17 cellular contexts compared by ENCODE assay signal in genomic region chr11:73011126-73011817, GRCh38.
DNase-seq lines count a peak whose midpoint lies in the region; ATAC-seq and TF ChIP-seq lines count a peak whose summit lies in the region.
"Had no signal": no experiment of that assay in that cellular context is flagged by ENCODE, and none has a peak within 500 bp of the region (broad histone marks: within the 10 kb centered on the region; RNA-seq: fewer than 3 reads in every experiment).

No MANE protein-coding gene starts in this region.

- H3K4me3 ChIP-seq in left ventricle myocardium inferior (no peak overlapping the region), mesenchymal stem cell (ENCODE audit: insufficient read depth in 1 of 2, low read depth in 1 of 2, low read length in 2 of 2) (no peak overlapping the region)
- no peak overlapping the region for H3K4me3 ChIP-seq in effector memory CD4-positive, alpha-beta T cell (ENCODE audit: insufficient read depth, low read depth, low read length, poor library complexity, severe bottlenecking)
- H3K4me3 ChIP-seq: A549 had no signal

- no peak overlapping the region for H3K4me2 ChIP-seq in mesenchymal stem cell (ENCODE audit: low read length, poor library complexity, severe bottlenecking)
- H3K4me2 ChIP-seq: A549, SK-N-SH had no signal

- H2AK5ac ChIP-seq in mesenchymal stem cell (ENCODE audit: low read length, severe bottlenecking): no peak overlapping the region

- peak overlapping the region; percentile 15 for H4K91ac ChIP-seq in mesenchymal stem cell (ENCODE audit: low read length)

- no peak for TF ChIP-seq CTCF in left ventricle myocardium inferior (IDR thresholded peaks at IDR 0.05; ENCODE audit: borderline replicate concordance)

- intact Hi-C loops in left ventricle myocardium superior (cut with micrococcal nuclease): no loop called here
- intact Hi-C loops in left ventricle myocardium inferior (cut with micrococcal nuclease): no loop called here

- H3K14ac ChIP-seq in mesenchymal stem cell (ENCODE audit: low read length in 2 of 2): peak overlapping the region in 1 of 2 experiments; percentile 36

- H3K27me3 ChIP-seq in left ventricle myocardium inferior (ENCODE audit: low read depth) (no peaks in the 10 kb centered on the region), mesenchymal stem cell (ENCODE audit: control insufficient read depth in 1 of 2, insufficient read depth in 1 of 2, low read length in 2 of 2) (no peaks in the 10 kb centered on the region)
- H3K27me3 ChIP-seq in effector memory CD4-positive, alpha-beta T cell (replicated peaks; ENCODE audit: control insufficient read depth, insufficient read depth, low read length, poor library complexity, severe bottlenecking): no peaks in the 10 kb centered on the region

- no peak for DNase-seq in left ventricle myocardium superior
- DNase-seq in left ventricle myocardium inferior: no peak
- no peak for DNase-seq in caudate nucleus (lab: John Stamatoyannopoulos, UW)
- no peak for DNase-seq in mesenchymal stem cell
- DNase-seq in effector memory CD4-positive, alpha-beta T cell: no peak
- DNase-seq in stimulated activated CD4-positive, alpha-beta T cell treated with anti-CD3 and anti-CD28 coated beads, Interleukin-4, amount 100 ng/mL, for 4 hours: no peak
- DNase-seq: DMS 273 treated with DMSO at 0.1 percent for 48 hours, KG1, NCI-H1417 treated with DMSO at 0.1 percent for 48 hours, NCI-H2029, NCI-H510A, NCI-H774, SK-N-SH had no signal

- H2AFZ ChIP-seq in mesenchymal stem cell (ENCODE audit: low read depth, low read length): no peak overlapping the region

- peak overlapping the region in 1 of 2 experiments; percentile 7 for H2BK12ac ChIP-seq in mesenchymal stem cell (ENCODE audit: low read length in 2 of 2)

- no peak overlapping the region for H3K4ac ChIP-seq in mesenchymal stem cell (ENCODE audit: low read depth in 1 of 2, low read length in 2 of 2)

- peaks cover 19% of the 10 kb centered on the region for H3K79me1 ChIP-seq in mesenchymal stem cell (replicated peaks; ENCODE audit: low read length, poor library complexity, severe bottlenecking)

- H2BK5ac ChIP-seq in mesenchymal stem cell (ENCODE audit: low read depth, low read length, poor library complexity, severe bottlenecking): no peak overlapping the region

- H4K8ac ChIP-seq in mesenchymal stem cell (ENCODE audit: low read length): no peak overlapping the region

- no peak overlapping the region for H3K23ac ChIP-seq in mesenchymal stem cell (ENCODE audit: low read length in 2 of 2)

- no peak overlapping the region for H2BK120ac ChIP-seq in mesenchymal stem cell (ENCODE audit: low read depth, low read length)

- ATAC-seq in left ventricle myocardium superior: peak; percentile 53
- no peak for ATAC-seq in GM21786 (IDR thresholded peaks at IDR 0.05; ENCODE audit: unreplicated experiment)
- ATAC-seq in HG03571 (IDR thresholded peaks at IDR 0.05; ENCODE audit: unreplicated experiment): no peak
- ATAC-seq: A549, HCT116 had no signal

- no peak overlapping the region for H2BK15ac ChIP-seq in mesenchymal stem cell (ENCODE audit: low read depth, poor library complexity, severe bottlenecking)

- 84% methylated on average over 2 of the region's 2 CpGs for WGBS in mesenchymal stem cell

- H3K27ac ChIP-seq in left ventricle myocardium inferior (replicated peaks): no peak overlapping the region
- H3K27ac ChIP-seq in caudate nucleus (ENCODE audit: low read depth, low read length): peak overlapping the region; percentile 18
- H3K27ac ChIP-seq in mesenchymal stem cell (ENCODE audit: low read length, poor library complexity, severe bottlenecking): no peak overlapping the region
- no peak overlapping the region for H3K27ac ChIP-seq in effector memory CD4-positive, alpha-beta T cell (ENCODE audit: insufficient read depth, low read length, poor library complexity, severe bottlenecking)
- H3K27ac ChIP-seq: A549 had no signal

- H3K9me3 ChIP-seq in left ventricle myocardium inferior (replicated peaks) (peaks cover 33% of the 10 kb centered on the region), mesenchymal stem cell (ENCODE audit: control insufficient read depth, low read length) (peaks cover 16% of the 10 kb centered on the region)
- peaks cover 5% of the 10 kb centered on the region for H3K9me3 ChIP-seq in effector memory CD4-positive, alpha-beta T cell (ENCODE audit: control insufficient read depth, low read length)

- no peak overlapping the region for H3K18ac ChIP-seq in mesenchymal stem cell (ENCODE audit: low read depth in 1 of 2, low read length in 2 of 2)

- H3K9ac ChIP-seq in mesenchymal stem cell (ENCODE audit: low read length): no peak overlapping the region
- H3K9ac ChIP-seq: SK-N-SH had no signal

- H3K36me3 ChIP-seq in left ventricle myocardium inferior: peaks cover 38% of the 10 kb centered on the region
- peaks cover 10 to 11% of the 10 kb centered on the region in 2 experiments for H3K36me3 ChIP-seq in mesenchymal stem cell (ENCODE audit: control insufficient read depth in 1 of 2, insufficient read depth in 2 of 2, low read depth in 1 of 2, low read length in 2 of 2)
- H3K36me3 ChIP-seq in effector memory CD4-positive, alpha-beta T cell (ENCODE audit: control insufficient read depth, insufficient read depth, low read length): peaks cover 16% of the 10 kb centered on the region

- peaks cover 24% of the 10 kb centered on the region for H3K4me1 ChIP-seq in left ventricle myocardium inferior
- H3K4me1 ChIP-seq in mesenchymal stem cell (ENCODE audit: control insufficient read depth, insufficient read depth, low read depth, low read length): peaks cover 3% of the 10 kb centered on the region
- H3K4me1 ChIP-seq in effector memory CD4-positive, alpha-beta T cell (ENCODE audit: control insufficient read depth, insufficient read depth, low read length, poor library complexity, severe bottlenecking): no peaks in the 10 kb centered on the region
- H3K4me1 ChIP-seq: A549 had no signal
